In genomic region chr6:47977314-47977713, GRCh38 we compare ENCODE assay signal across 22 cellular contexts.
DNase-seq lines count a peak whose midpoint lies in the region; ATAC-seq and TF ChIP-seq lines count a peak whose summit lies in the region.
"Had no signal": no experiment of that assay in that cellular context is flagged by ENCODE, and none has a peak within 500 bp of the region (broad histone marks: within the 10 kb centered on the region; RNA-seq: fewer than 3 reads in every experiment).

No MANE protein-coding gene starts in this region.

- no peaks in the 10 kb centered on the region for H3K9me2 ChIP-seq in GM23338 (ENCODE audit: insufficient read depth)

- TF ChIP-seq CTCF in GM23338 (conservative IDR thresholded peaks at IDR 0.05; ENCODE audit: low read depth in 2 of 2): no peak
- no peak for TF ChIP-seq CTCF in Caco-2 (IDR thresholded peaks at IDR 0.05; ENCODE audit: insufficient read depth in 1 of 2, low read depth in 1 of 2, low read length in 1 of 2, severe bottlenecking in 1 of 2, unreplicated experiment in 1 of 2)

- no peaks in the 10 kb centered on the region for H3K36me3 Mint-ChIP-seq in GM23338 (ENCODE audit: low read depth)
- no peaks in the 10 kb centered on the region for H3K36me3 Mint-ChIP-seq in activated naive CD4-positive, alpha-beta T cell treated with anti-CD3 and anti-CD28 coated beads, Interleukin-2, amount 50 U/mL, for 72 hours
- no peaks in the 10 kb centered on the region for H3K36me3 Mint-ChIP-seq in Caco-2 (ENCODE audit: insufficient read depth, unreplicated experiment)
- H3K36me3 Mint-ChIP-seq: CD8-positive, alpha-beta T cell had no signal

- no peaks in the 10 kb centered on the region for H3K79me2 ChIP-seq in GM23338 (replicated peaks; ENCODE audit: insufficient read depth)

- no peak overlapping the region for H3K4me2 ChIP-seq in GM23338
- H3K4me2 ChIP-seq: BLaER1 treated with 17β-estradiol and CSF1 and Interleukin-3, amounts not matched to agents 10 nM and 100 nM had no signal

- H3K9me3 Mint-ChIP-seq in GM23338: no peaks in the 10 kb centered on the region
- no peaks in the 10 kb centered on the region for H3K9me3 Mint-ChIP-seq in activated naive CD4-positive, alpha-beta T cell treated with anti-CD3 and anti-CD28 coated beads, Interleukin-2, amount 50 U/mL, for 72 hours
- no peaks in the 10 kb centered on the region for H3K9me3 Mint-ChIP-seq in Caco-2 (ENCODE audit: unreplicated experiment)

- DNase-seq in COLO829 (ENCODE audit: low spot score): peak; percentile 23
- DNase-seq in GM23338 (ENCODE audit: low spot score): peak; percentile 44
- DNase-seq in SK-MEL-5 (ENCODE audit: low read depth, low spot score): peak; percentile 38
- peak; percentile 25 for DNase-seq in iPS-NIHi7 (ENCODE audit: extremely low spot score)
- no peak for DNase-seq in activated naive CD4-positive, alpha-beta T cell treated with anti-CD3 and anti-CD28 coated beads, Interleukin-2, amount 50 U/mL, for 72 hours (ENCODE audit: low spot score in 2 of 2)
- DNase-seq in Caco-2: no peak
- DNase-seq: CD8-positive, alpha-beta T cell; DMS79 treated with DMSO at 0.1 percent for 48 hours; HCEC 1CT; MV-4-11; NCI-H1417; NCI-H187; NCI-H2107; NCI-H345; NCI-H524 treated with DMSO at 0.1 percent for 48 hours; NK-92 treated with Interleukin-12 subunit alpha and Interleukin-12 subunit beta, amount 100 ng/mL, for 24 hours had no signal

- H3K4me1 ChIP-seq in GM23338 (ENCODE audit: insufficient read depth) (no peaks in the 10 kb centered on the region), Caco-2 (no peaks in the 10 kb centered on the region)

- H3K27ac ChIP-seq in GM23338 (ENCODE audit: low read depth): no peak overlapping the region
- H3K27ac ChIP-seq: BLaER1 treated with 17β-estradiol and CSF1 and Interleukin-3, amounts not matched to agents 10 nM and 100 nM; SK-N-MC had no signal

- H3K27ac Mint-ChIP-seq in GM23338 (no peak overlapping the region), Caco-2 (ENCODE audit: unreplicated experiment) (no peak overlapping the region)
- H3K27ac Mint-ChIP-seq in activated naive CD4-positive, alpha-beta T cell treated with anti-CD3 and anti-CD28 coated beads, Interleukin-2, amount 50 U/mL, for 72 hours: no peak overlapping the region
- H3K27ac Mint-ChIP-seq: CD8-positive, alpha-beta T cell had no signal

- H3K4me3 ChIP-seq in GM23338 (no peak overlapping the region), Caco-2 (ENCODE audit: low read depth, low read length) (no peak overlapping the region)
- H3K4me3 ChIP-seq: BLaER1 treated with 17β-estradiol and CSF1 and Interleukin-3, amounts not matched to agents 10 nM and 100 nM; K562; SK-N-MC had no signal

- ATAC-seq in GM23338 (peak; percentile 75), HG03108 (IDR thresholded peaks at IDR 0.05; ENCODE audit: unreplicated experiment) (no peak), GM21515 (IDR thresholded peaks at IDR 0.05; ENCODE audit: unreplicated experiment) (no peak)
- ATAC-seq in activated naive CD4-positive, alpha-beta T cell treated with anti-CD3 and anti-CD28 coated beads, Interleukin-2, amount 50 U/mL, for 72 hours: no peak
- ATAC-seq: CD8-positive, alpha-beta T cell; K562; Right ventricle myocardium inferior had no signal

- POLR2A ChIA-PET in Caco-2 (lab: Charles Lee): no interaction called here

- no peaks in the 10 kb centered on the region for H3F3A ChIP-seq in GM23338 (replicated peaks; ENCODE audit: low read depth)

- H3K4me3 Mint-ChIP-seq in GM23338: no peak overlapping the region
- no peak overlapping the region for H3K4me3 Mint-ChIP-seq in Caco-2 (ENCODE audit: unreplicated experiment)
- H3K4me3 Mint-ChIP-seq: CD8-positive, alpha-beta T cell had no signal

- CTCF ChIA-PET in Caco-2 (lab: Charles Lee): no interaction called here

- H3K27me3 Mint-ChIP-seq in GM23338 (ENCODE audit: insufficient read depth, low read depth, poor library complexity) (no peaks in the 10 kb centered on the region), Caco-2 (ENCODE audit: insufficient read depth, unreplicated experiment) (peaks cover 9% of the 10 kb centered on the region)

- H3K4me1 Mint-ChIP-seq in GM23338 (peaks cover 3% of the 10 kb centered on the region; the same call in 1 of the 3 replicates), Caco-2 (ENCODE audit: low read depth, unreplicated experiment) (no peaks in the 10 kb centered on the region)

- BruUV-seq in Caco-2 (replicated peaks; lab: Mats Ljungman, UMichigan): no TSS peak

- intact Hi-C loops in Caco-2 (cut with micrococcal nuclease; ENCODE audit: unreplicated experiment): no loop called here

- no peaks in the 10 kb centered on the region for H4K20me1 ChIP-seq in GM23338 (replicated peaks; ENCODE audit: insufficient read depth)
- H4K20me1 ChIP-seq: BLaER1 treated with 17β-estradiol and CSF1 and Interleukin-3, amounts not matched to agents 10 nM and 100 nM had no signal

- H3K27me3 ChIP-seq in GM23338 (ENCODE audit: insufficient read depth): no peaks in the 10 kb centered on the region
- H3K27me3 ChIP-seq in Caco-2 (replicated peaks; ENCODE audit: control insufficient read depth, insufficient read depth, low read length): no peaks in the 10 kb centered on the region
- H3K27me3 ChIP-seq: BLaER1 treated with 17β-estradiol and CSF1 and Interleukin-3, amounts not matched to agents 10 nM and 100 nM had no signal

- H3K36me3 ChIP-seq in GM23338 (ENCODE audit: insufficient read depth): no peaks in the 10 kb centered on the region
- H3K36me3 ChIP-seq in Caco-2 (ENCODE audit: control insufficient read depth, insufficient read depth, low read length): no peaks in the 10 kb centered on the region
- H3K36me3 ChIP-seq: BLaER1 treated with 17β-estradiol and CSF1 and Interleukin-3, amounts not matched to agents 10 nM and 100 nM had no signal

- no peak overlapping the region for H2AFZ ChIP-seq in GM23338

- H3K9me3 ChIP-seq in Caco-2: no peaks in the 10 kb centered on the region
- H3K9me3 ChIP-seq: BLaER1 treated with 17β-estradiol and CSF1 and Interleukin-3, amounts not matched to agents 10 nM and 100 nM had no signal

- in situ Hi-C loops in SK-MEL-5 (cut with HindIII; ENCODE audit: low pct_unique_long_range_greater_than_20kb, low sequenced_read_pairs): no loop called here

TF ChIP-seq in GM23338, 12 proteins besides CTCF, POLR2A, EP300 and RAD21 (continues in another document):
- TF ChIP-seq JUNB (IDR thresholded peaks at IDR 0.05; ENCODE audit: unreplicated experiment) (no peak), CREB1 (CRISPR knock-in tag; IDR thresholded peaks at IDR 0.05; ENCODE audit: low read depth) (no peak), EZH2 (IDR thresholded peaks at IDR 0.05; ENCODE audit: low read depth, unreplicated experiment) (no peak), NANOG (IDR thresholded peaks at IDR 0.05; ENCODE audit: borderline replicate concordance) (no peak), ETS1 (IDR thresholded peaks at IDR 0.05) (no peak), ZNF114 (CRISPR knock-in tag; IDR thresholded peaks at IDR 0.05) (no peak), REST (IDR thresholded peaks at IDR 0.05; ENCODE audit: unreplicated experiment) (no peak)

Comparison
In these comparisons a context has a peak if more than half of its experiments do, and no peak if none do; other contexts are left out.
1. DNase-seq: peak in COLO829 (single experiment), GM23338 (single experiment), SK-MEL-5 (single experiment) and iPS-NIHi7 (single experiment); none in activated naive CD4-positive, alpha-beta T cell treated with anti-CD3 and anti-CD28 coated beads, Interleukin-2, amount 50 U/mL, for 72 hours (0 of 2) and Caco-2 (0 of 2).